Comparison of ENCODE assay signal across 24 cellular contexts in genomic region chr3:185647880-185648210, GRCh38.
DNase-seq lines count a peak whose midpoint lies in the region; TF ChIP-seq lines count a peak whose summit lies in the region.
"Had no signal": no experiment of that assay in that cellular context is flagged by ENCODE, and none has a peak within 500 bp of the region (broad histone marks: within the 10 kb centered on the region; RNA-seq: fewer than 3 reads in every experiment).

No MANE protein-coding gene starts in this region.

- no peak overlapping the region for H3K4me2 ChIP-seq in mesenchymal stem cell (ENCODE audit: low read length, poor library complexity, severe bottlenecking)

- H2BK5ac ChIP-seq in mesenchymal stem cell (ENCODE audit: low read depth, low read length, poor library complexity, severe bottlenecking): no peak overlapping the region

- no peak overlapping the region for H3K4ac ChIP-seq in mesenchymal stem cell (ENCODE audit: low read depth in 1 of 2, low read length in 2 of 2)

- CTCF ChIA-PET in MCF 10A (lab: Yijun Ruan, JAX): interaction anchor here (0.6 to 0.9 kb wide), 3 partner anchors 8 to 174 kb away, joined by 3 read pairs; no protein-coding TSS in a partner anchor

- TF ChIP-seq POLR2A in breast epithelium (IDR thresholded peaks at IDR 0.05): no peak

- in situ Hi-C loops in astrocyte of the spinal cord (cut with HindIII; ENCODE audit: low sequenced_read_pairs): no loop called here

- H3K4me3 Mint-ChIP-seq in MCF 10A (ENCODE audit: unreplicated experiment): no peak overlapping the region
- H3K4me3 Mint-ChIP-seq in osteocyte (ENCODE audit: unreplicated experiment): no peak overlapping the region
- H3K4me3 Mint-ChIP-seq: CD8-positive, alpha-beta T cell had no signal

- H3K79me1 ChIP-seq in mesenchymal stem cell (replicated peaks; ENCODE audit: low read length, poor library complexity, severe bottlenecking): peaks cover 23% of the 10 kb centered on the region

- 95% methylated on average over 10 of the region's 10 CpGs for WGBS in mesenchymal stem cell

- H3K36me3 ChIP-seq in breast epithelium (no peaks in the 10 kb centered on the region), mesenchymal stem cell (ENCODE audit: control insufficient read depth in 1 of 2, insufficient read depth in 2 of 2, low read depth in 1 of 2, low read length in 2 of 2) (peaks cover 64 to 75% of the 10 kb centered on the region in 2 experiments)

- H4K8ac ChIP-seq in mesenchymal stem cell (ENCODE audit: low read length): no peak overlapping the region

- no peak overlapping the region for H3K18ac ChIP-seq in mesenchymal stem cell (ENCODE audit: low read depth in 1 of 2, low read length in 2 of 2)

- H3K4me1 Mint-ChIP-seq in MCF 10A (ENCODE audit: insufficient read depth, unreplicated experiment) (peaks cover 5% of the 10 kb centered on the region), osteocyte (ENCODE audit: unreplicated experiment) (peaks cover 40% of the 10 kb centered on the region)

- H2AFZ ChIP-seq in mesenchymal stem cell (ENCODE audit: low read depth, low read length): no peak overlapping the region

- no peak overlapping the region for H2BK12ac ChIP-seq in mesenchymal stem cell (ENCODE audit: low read length in 2 of 2)

- POLR2A ChIA-PET in MCF 10A (lab: Yijun Ruan, JAX): interaction anchor here (1.2 to 2.2 kb wide), 2 partner anchors 11 to 46 kb away, joined by 3 to 8 read pairs; no protein-coding TSS in a partner anchor

- no peak overlapping the region for H2BK15ac ChIP-seq in mesenchymal stem cell (ENCODE audit: low read depth, poor library complexity, severe bottlenecking)

- TF ChIP-seq CTCF in MCF 10A (IDR thresholded peaks at IDR 0.05; ENCODE audit: unreplicated experiment) (no peak), breast epithelium (IDR thresholded peaks at IDR 0.05) (no peak), astrocyte of the spinal cord (IDR thresholded peaks at IDR 0.05; ENCODE audit: low read depth, low read length) (no peak), osteocyte (IDR thresholded peaks at IDR 0.05) (no peak)

- H3K27me3 ChIP-seq in breast epithelium: no peaks in the 10 kb centered on the region
- H3K27me3 ChIP-seq in mesenchymal stem cell (ENCODE audit: control insufficient read depth in 1 of 2, insufficient read depth in 1 of 2, low read length in 2 of 2): no peaks in the 10 kb centered on the region
- H3K27me3 ChIP-seq: Peyer's patch, SJSA1 had no signal

- peak overlapping the region; percentile 60 for H3K27ac Mint-ChIP-seq in MCF 10A (ENCODE audit: low read depth, unreplicated experiment)
- peak overlapping the region; percentile 83 for H3K27ac Mint-ChIP-seq in osteocyte (ENCODE audit: unreplicated experiment)
- H3K27ac Mint-ChIP-seq: CD8-positive, alpha-beta T cell had no signal

- H3K4me1 ChIP-seq in breast epithelium (no peaks in the 10 kb centered on the region), mesenchymal stem cell (ENCODE audit: control insufficient read depth, insufficient read depth, low read depth, low read length) (peaks cover 26% of the 10 kb centered on the region)
- H3K4me1 ChIP-seq: Peyer's patch, SJSA1 had no signal

- no peak overlapping the region for H2AK5ac ChIP-seq in mesenchymal stem cell (ENCODE audit: low read length, severe bottlenecking)

- H4K91ac ChIP-seq in mesenchymal stem cell (ENCODE audit: low read length): no peak overlapping the region

- intact Hi-C loops in MCF 10A (cut with micrococcal nuclease) (no loop called here), breast epithelium (cut with DNase I; ENCODE audit: low total_unique reads) (no loop called here)

- DNase-seq in MCF 10A (ENCODE audit: unreplicated experiment) (no peak), breast epithelium (ENCODE audit: low spot score in 2 of 2) (no peak), astrocyte of the spinal cord (ENCODE audit: low read depth, low spot score) (peak; percentile 55), mesenchymal stem cell (no peak), osteocyte (ENCODE audit: extremely low spot score, unreplicated experiment) (no peak), NOMO-1 (lab: John Stamatoyannopoulos, UW; ENCODE audit: unreplicated experiment in 2 of 2) (no peak), ureter (ENCODE audit: low spot score) (no peak), GM19238 (ENCODE audit: insufficient read length, low spot score) (no peak)
- DNase-seq: ACHN; C1 segment of cervical spinal cord; CD8-positive, alpha-beta T cell; DMS53; GF-D8; MM.1S; NCI-H1048; NCI-H1436; NCI-H2029; NCI-H2227 treated with DMSO at 0.1 percent for 48 hours; NCI-H510A; NCI-H774; NK-92 treated with Interleukin-12 subunit alpha and Interleukin-12 subunit beta, amount 100 ng/mL, for 24 hours; Peyer's patch had no signal

- H3K23ac ChIP-seq in mesenchymal stem cell (ENCODE audit: low read length in 2 of 2): no peak overlapping the region

- no peak overlapping the region for H3K9ac ChIP-seq in mesenchymal stem cell (ENCODE audit: low read length)

- no peaks in the 10 kb centered on the region for H3K9me3 ChIP-seq in breast epithelium
- H3K9me3 ChIP-seq in mesenchymal stem cell (ENCODE audit: control insufficient read depth, low read length): no peaks in the 10 kb centered on the region
- H3K9me3 ChIP-seq: Peyer's patch, SJSA1 had no signal

- no peaks in the 10 kb centered on the region for H3K27me3 Mint-ChIP-seq in MCF 10A (ENCODE audit: insufficient read depth, unreplicated experiment)
- H3K27me3 Mint-ChIP-seq in osteocyte (ENCODE audit: unreplicated experiment): no peaks in the 10 kb centered on the region

- H3K14ac ChIP-seq in mesenchymal stem cell (ENCODE audit: low read length in 2 of 2): no peak overlapping the region

- H3K27ac ChIP-seq in breast epithelium (no peak overlapping the region), mesenchymal stem cell (ENCODE audit: low read length, poor library complexity, severe bottlenecking) (peak overlapping the region; percentile 58)
- H3K27ac ChIP-seq: 22Rv1, Peyer's patch, SJSA1 had no signal

- H3K9me3 Mint-ChIP-seq in MCF 10A (ENCODE audit: unreplicated experiment) (no peaks in the 10 kb centered on the region), osteocyte (ENCODE audit: unreplicated experiment) (no peaks in the 10 kb centered on the region)
- H3K9me3 Mint-ChIP-seq: CD8-positive, alpha-beta T cell had no signal

- H3K36me3 Mint-ChIP-seq in MCF 10A (ENCODE audit: insufficient read depth, unreplicated experiment) (peaks cover 87% of the 10 kb centered on the region), osteocyte (ENCODE audit: unreplicated experiment) (peaks cover 61% of the 10 kb centered on the region)
- H3K36me3 Mint-ChIP-seq: CD8-positive, alpha-beta T cell had no signal

- H3K4me3 ChIP-seq in breast epithelium: no peak overlapping the region
- no peak overlapping the region for H3K4me3 ChIP-seq in astrocyte of the spinal cord (ENCODE audit: low read depth, low read length)
- H3K4me3 ChIP-seq in mesenchymal stem cell (ENCODE audit: insufficient read depth in 1 of 2, low read depth in 1 of 2, low read length in 2 of 2): no peak overlapping the region
- H3K4me3 ChIP-seq: Peyer's patch, SJSA1 had no signal

- no peak overlapping the region for H2BK120ac ChIP-seq in mesenchymal stem cell (ENCODE audit: low read depth, low read length)

- no TSS peak for BruUV-seq in MCF 10A (replicated peaks; lab: Mats Ljungman, UMichigan)
